ENCODE assay signal across 8 cellular contexts in genomic region chr1:154973344-154974085, GRCh38. TPM values are rescaled to one million over a fixed set of nuclear protein-coding genes. Genes with fewer than 3 reads are reported as not detected.
DNase-seq lines count a peak whose midpoint lies in the region; ATAC-seq, FAIRE-seq and TF ChIP-seq lines count a peak whose summit lies in the region.

No MANE protein-coding gene starts in this region.

- WGBS in liver = 1% methylated on average over 35 of the region's 35 CpGs

- peak; percentile 32 to 38 for TF ChIP-seq RAD21 in liver (IDR thresholded peaks at IDR 0.05)

- H3K9me3 ChIP-seq in duodenal mucosa (ENCODE audit: control insufficient read depth in 1 of 2, low read length in 2 of 2) (no peaks in the 10 kb centered on the region), liver (ENCODE audit: control insufficient read depth in 4 of 4, low read length in 3 of 4) (no peaks in the 10 kb centered on the region)

- DNase-seq in NCI-H774 (lab: John Stamatoyannopoulos, UW) = peak; percentile 90
- peak; percentile 90 to 94 for DNase-seq in activated CD4-positive, alpha-beta T cell treated with anti-CD3 and anti-CD28 coated beads, Interleukin-2, amount 50 U/mL, for 4 hours
- peak; percentile 93 to 94 for DNase-seq in stimulated activated CD4-positive, alpha-beta T cell treated with anti-CD3 and anti-CD28 coated beads, Interleukin-2, amount 100 ng/mL, for 48 hours

- peaks cover 3 to 23% of the 10 kb centered on the region in 2 donors for H3K36me3 ChIP-seq in duodenal mucosa (ENCODE audit: control insufficient read depth in 1 of 2, insufficient read depth in 2 of 2, low read length in 2 of 2)
- peaks cover 0 to 8% (median 0%) of the 10 kb centered on the region in 4 donors for H3K36me3 ChIP-seq in liver (ENCODE audit: control insufficient read depth in 4 of 4, insufficient read depth in 3 of 4, low read depth in 1 of 4, low read length in 3 of 4)

- H3K27ac ChIP-seq in duodenal mucosa (ENCODE audit: low read depth, low read length) = peak overlapping the region; percentile 98
- H3K27ac ChIP-seq in liver (ENCODE audit: low read depth in 1 of 2, low read length in 2 of 2) = peak overlapping the region; percentile 89 to 99

- H3K9ac ChIP-seq in duodenal mucosa (ENCODE audit: low read depth in 1 of 2, low read length in 2 of 2) (peak overlapping the region; percentile 87 to 96), liver (ENCODE audit: low read depth in 1 of 2, low read length in 2 of 2) (peak overlapping the region; percentile 92 to 97)

- peaks cover 43 to 46% of the 10 kb centered on the region in 2 donors for H3K4me1 ChIP-seq in duodenal mucosa (ENCODE audit: control insufficient read depth in 1 of 2, insufficient read depth in 2 of 2, low read length in 2 of 2)
- peaks cover 13 to 44% (median 31%) of the 10 kb centered on the region in 4 donors for H3K4me1 ChIP-seq in liver (ENCODE audit: control insufficient read depth in 4 of 4, insufficient read depth in 4 of 4, low read length in 3 of 4)

- FAIRE-seq in G401.6 (lab: Jason Lieb, UNC) = peak; percentile 97

- ATAC-seq in HG03439 (IDR thresholded peaks at IDR 0.05; ENCODE audit: unreplicated experiment) = peak; percentile 27
- no peak for ATAC-seq in HG03280 (IDR thresholded peaks at IDR 0.05; ENCODE audit: unreplicated experiment)

- H3K27me3 ChIP-seq in duodenal mucosa (ENCODE audit: control insufficient read depth in 1 of 2, insufficient read depth in 2 of 2, low read length in 2 of 2) = no peaks in the 10 kb centered on the region
- no peaks in the 10 kb centered on the region for H3K27me3 ChIP-seq in liver (ENCODE audit: control insufficient read depth in 4 of 4, insufficient read depth in 4 of 4, low read length in 3 of 4)

- H3K4me3 ChIP-seq in duodenal mucosa (ENCODE audit: low read depth in 1 of 2, low read length in 2 of 2) = peak overlapping the region; percentile 76 to 83
- H3K4me3 ChIP-seq in liver (ENCODE audit: low read depth in 1 of 3, low read length in 3 of 3) = peak overlapping the region; percentile 71 to 87 (median 81)

- TF ChIP-seq CTCF in liver (IDR thresholded peaks at IDR 0.05; ENCODE audit: low read depth, low read length, missing input control) = no peak

TF ChIP-seq in liver, 16 proteins besides CTCF, POLR2A, EP300 and RAD21:
- TF ChIP-seq HNF4G (IDR thresholded peaks at IDR 0.05) (peak; percentile 68), NR2F2 (IDR thresholded peaks at IDR 0.05) (no peak), SP1 (IDR thresholded peaks at IDR 0.05) (peak; percentile 93), ZBTB33 (IDR thresholded peaks at IDR 0.05) (no peak), YY1 (IDR thresholded peaks at IDR 0.05) (peak; percentile 64), RXRA (IDR thresholded peaks at IDR 0.05) (peak; percentile 86 to 87), JUND (IDR thresholded peaks at IDR 0.05) (no peak), MAX (IDR thresholded peaks at IDR 0.05) (peak; percentile 68), GABPA (IDR thresholded peaks at IDR 0.05 in 1 of 2, conservative IDR thresholded peaks at IDR 0.05 in 1 of 2) (no peak), TAF1 (conservative IDR thresholded peaks at IDR 0.05) (peak; percentile 92), REST (IDR thresholded peaks at IDR 0.05) (peak; percentile 89), FOXA2 (IDR thresholded peaks at IDR 0.05) (peak; percentile 39), HNF4A (conservative IDR thresholded peaks at IDR 0.05) (peak; percentile 88 to 89), EGR1 (IDR thresholded peaks at IDR 0.05; ENCODE audit: low read depth in 2 of 2) (peak in 1 of 2 donors; percentile 60), FOXA1 (IDR thresholded peaks at IDR 0.05) (peak; percentile 29)
- TF ChIP-seq, protein P1, sequence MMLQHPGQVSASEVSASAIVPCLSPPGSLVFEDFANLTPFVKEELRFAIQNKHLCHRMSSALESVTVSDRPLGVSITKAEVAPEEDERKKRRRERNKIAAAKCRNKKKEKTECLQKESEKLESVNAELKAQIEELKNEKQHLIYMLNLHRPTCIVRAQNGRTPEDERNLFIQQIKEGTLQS (IDR thresholded peaks at IDR 0.05) = no peak
TF ChIP-seq in liver: peak in this region for 11.

RNA-seq across cellular contexts. Expression of gene CKS1B, which starts 1.0 kb away (rescaled TPM):
- total RNA-seq in liver = 10 to 100 TPM; 32.4 to 54.4 TPM
- 10 to 100 TPM; 34.3 to 57.9 TPM for polyA plus RNA-seq in liver

RNA-seq across cellular contexts. Expression of gene SHC1, which starts 3.0 kb away (rescaled TPM):
- total RNA-seq in liver = 10 to 100 TPM; 53.2 to 65.5 TPM
- 10 to 100 TPM; 27.2 to 62.8 TPM for polyA plus RNA-seq in liver

RNA-seq across cellular contexts. Expression of gene FLAD1, which starts 9.6 kb away (rescaled TPM):
- total RNA-seq in liver = 10 to 100 TPM; 10.4 to 20.2 TPM
- 10 to 100 TPM; 24.7 to 31.6 TPM for polyA plus RNA-seq in liver

RNA-seq across cellular contexts. Expression of gene PYGO2, which starts 11.9 kb away (rescaled TPM):
- 1 to 10 TPM; 6.5 to 7.4 TPM for total RNA-seq in liver
- 1 to 10 TPM; 5.0 to 8.2 TPM for polyA plus RNA-seq in liver

RNA-seq across cellular contexts. Expression of gene PBXIP1, which starts 17.6 kb away (rescaled TPM):
- total RNA-seq in liver = 10 to 100 TPM; 24.6 to 42.8 TPM
- 10 to 100 TPM in 1 of 2 donors, 1 to 10 TPM in 1; 3.8 to 16.4 TPM for polyA plus RNA-seq in liver
